Comparison of ENCODE assay signal across 9 cellular contexts in genomic region chr2:183348492-183348891, GRCh38.
DNase-seq lines count a peak whose midpoint lies in the region; ATAC-seq and TF ChIP-seq lines count a peak whose summit lies in the region.
"Had no signal": no experiment of that assay in that cellular context is flagged by ENCODE, and none has a peak within 500 bp of the region (broad histone marks: within the 10 kb centered on the region; RNA-seq: fewer than 3 reads in every experiment).

No MANE protein-coding gene starts in this region.

- no peaks in the 10 kb centered on the region for H3K36me3 ChIP-seq in brain microvascular endothelial cell (replicated peaks)

- in situ Hi-C loops in brain microvascular endothelial cell (cut with HindIII; ENCODE audit: low pct_ligation_motif_present, low sequenced_read_pairs) = no loop called here

- H3K27me3 ChIP-seq in brain microvascular endothelial cell (replicated peaks) = no peaks in the 10 kb centered on the region

- TF ChIP-seq CTCF in brain microvascular endothelial cell (IDR thresholded peaks at IDR 0.05; ENCODE audit: low read depth, low read length, missing control alignments) = no peak

- DNase-seq in SHP77 treated with DMSO at 0.1 percent for 48 hours (lab: John Stamatoyannopoulos, UW) (peak; percentile 49), brain microvascular endothelial cell (no peak), GOT3 (lab: John Stamatoyannopoulos, UW) (no peak), NCI-H510A treated with DMSO at 0.1 percent for 48 hours (lab: John Stamatoyannopoulos, UW) (no peak)
- DNase-seq: activated T-cell treated with anti-CD3 and anti-CD28 coated beads for 4 hours had no signal

- no peak overlapping the region for H3K4me3 ChIP-seq in brain microvascular endothelial cell (ENCODE audit: low read depth, low read length)

- H3K27ac ChIP-seq in brain microvascular endothelial cell = no peak overlapping the region

- ATAC-seq in GM18870 (IDR thresholded peaks at IDR 0.05; ENCODE audit: unreplicated experiment) (peak; percentile 84), GM21619 (IDR thresholded peaks at IDR 0.05; ENCODE audit: unreplicated experiment) (peak; percentile 76), HG03354 (IDR thresholded peaks at IDR 0.05; ENCODE audit: poor library complexity, severe bottlenecking, unreplicated experiment) (peak; percentile 81), esophagus mucosa (no peak)
